In the genomic region with DNA sequence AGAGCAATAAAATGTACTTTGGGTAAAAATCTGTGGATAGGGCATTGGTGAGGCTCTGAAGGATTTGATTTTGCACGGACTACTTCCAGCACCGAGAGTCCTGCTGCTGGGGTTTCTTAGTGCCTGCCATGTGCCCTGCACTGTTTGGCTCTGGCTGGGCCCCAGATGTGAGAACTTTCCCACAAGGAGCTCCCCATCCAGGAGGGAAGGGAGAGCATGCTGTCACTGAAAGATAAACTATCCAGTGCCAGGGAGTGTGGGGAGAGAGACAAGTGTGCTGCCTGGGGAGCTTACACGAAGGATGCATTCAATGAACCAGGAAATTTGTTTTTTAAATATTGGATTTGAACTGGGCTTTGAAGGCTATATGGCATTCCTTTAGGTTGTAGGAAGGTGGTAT, we compare ENCODE assay signal across 29 cellular contexts. TPM values are rescaled to one million over a fixed set of nuclear protein-coding genes. Genes with fewer than 3 reads are reported as not detected.
DNase-seq lines count a peak whose midpoint lies in the region; ATAC-seq, FAIRE-seq and TF ChIP-seq lines count a peak whose summit lies in the region.
"Had no signal": no experiment of that assay in that cellular context is flagged by ENCODE, and none has a peak within 500 bp of the region (broad histone marks: within the 10 kb centered on the region; RNA-seq: fewer than 3 reads in every experiment).

No MANE protein-coding gene starts in this region.

- no peak overlapping the region for H3K4me2 ChIP-seq in H1 (ENCODE audit: insufficient read depth in 1 of 2, low read depth in 2 of 2, low read length in 2 of 2)
- no peak overlapping the region for H3K4me2 ChIP-seq in neuronal stem cell (ENCODE audit: insufficient read depth, low read length, poor library complexity, severe bottlenecking)
- H3K4me2 ChIP-seq: hepatocyte had no signal

- CTCF ChIA-PET in MCF 10A (lab: Yijun Ruan, JAX): interaction anchor here (1.2 kb wide), 1 partner anchor 13 kb away, joined by 10 read pairs; no protein-coding TSS in a partner anchor
- CTCF ChIA-PET in H1 (lab: Charles Lee; ENCODE audit: partially characterized antibody): interaction anchor here (0.6 to 1.9 kb wide), 6 partner anchors 10 to 444 kb away, joined by 3 to 5 read pairs (median 4); no protein-coding TSS in a partner anchor

- no peak for ATAC-seq in HG03378 (IDR thresholded peaks at IDR 0.05; ENCODE audit: unreplicated experiment)
- ATAC-seq: activated T-helper 17 cell treated with anti-CD3 and anti-CD28 coated beads, Interleukin-2, amount 50 U/mL, for 72 hours had no signal

- no peaks in the 10 kb centered on the region for H3K27me3 ChIP-seq in breast epithelium
- H3K27me3 ChIP-seq in H1 (replicated peaks in 1 of 4; ENCODE audit: control insufficient read depth in 3 of 4, extremely low read depth in 1 of 4, insufficient read depth in 3 of 4, low read length in 3 of 4): no peaks in the 10 kb centered on the region
- no peaks in the 10 kb centered on the region for H3K27me3 ChIP-seq in neuronal stem cell (ENCODE audit: control insufficient read depth in 3 of 3, insufficient read depth in 3 of 3, low read depth in 1 of 3, low read length in 3 of 3)
- H3K27me3 ChIP-seq in uterus: no peaks in the 10 kb centered on the region
- H3K27me3 ChIP-seq: foreskin keratinocyte, hepatocyte, SJCRH30, spleen had no signal

- H2BK5ac ChIP-seq in H1 (ENCODE audit: low read depth, low read length) (no peak overlapping the region), neuronal stem cell (ENCODE audit: low read length) (no peak overlapping the region)

- DNase-seq in breast epithelium (ENCODE audit: low spot score in 2 of 2) (no peak), MCF 10A (ENCODE audit: unreplicated experiment) (no peak), H1 (ENCODE audit: low read depth in 1 of 2, low spot score in 2 of 2) (no peak), neuronal stem cell (ENCODE audit: low spot score) (no peak), uterus (peak in 1 of 2 donors; percentile 9), SW480 (ENCODE audit: low spot score) (no peak), NCI-H1694 treated with DMSO at 0.1 percent for 48 hours (lab: John Stamatoyannopoulos, UW) (no peak)
- DNase-seq: activated CD4-positive, alpha-beta memory T cell treated with anti-CD3 and anti-CD28 coated beads for 36 hours; activated CD4-positive, CD25-positive, alpha-beta regulatory T cell treated with anti-CD3 and anti-CD28 coated beads, Interleukin-2, amount 50 U/mL, for 72 hours; activated naive CD4-positive, alpha-beta T cell treated with anti-CD3 and anti-CD28 coated beads, Interleukin-2, amount 50 U/mL, for 16 hours; amygdala; CD4-positive, CD25-positive, alpha-beta regulatory T cell; effector CD8-positive, alpha-beta T cell; foreskin keratinocyte; IMR-90; left colon; NCI-H1092; NCI-H187; NCI-H526; retina; SJCRH30; spleen had no signal

- H3K4ac ChIP-seq in H1 (replicated peaks; ENCODE audit: insufficient read length, low read depth, low read length): no peak overlapping the region
- no peak overlapping the region for H3K4ac ChIP-seq in neuronal stem cell (ENCODE audit: low read length)

- H3K56ac ChIP-seq in H1 (replicated peaks; ENCODE audit: insufficient read length, low read depth, low read length): no peak overlapping the region

- peaks cover 37% of the 10 kb centered on the region for H3K4me1 Mint-ChIP-seq in MCF 10A (ENCODE audit: insufficient read depth, unreplicated experiment)

- H3K9me3 Mint-ChIP-seq in MCF 10A (ENCODE audit: unreplicated experiment): no peaks in the 10 kb centered on the region
- H3K9me3 Mint-ChIP-seq: activated CD4-positive, alpha-beta memory T cell treated with anti-CD3 and anti-CD28 coated beads for 36 hours; activated T-helper 17 cell treated with anti-CD3 and anti-CD28 coated beads, Interleukin-2, amount 50 U/mL, for 72 hours; CD4-positive, CD25-positive, alpha-beta regulatory T cell had no signal

- intact Hi-C loops in breast epithelium (cut with DNase I; ENCODE audit: low total_unique reads) (no loop called here), MCF 10A (cut with micrococcal nuclease) (loop anchor here (10.0 kb wide), 1 partner anchor 439 kb away; the partner anchor contains the start of gene BCL6), uterus (cut with DNase I; ENCODE audit: low total_unique reads) (no loop called here)

- H3K9ac ChIP-seq in H1 (replicated peaks in 1 of 4; ENCODE audit: extremely low read depth in 1 of 4, low read depth in 3 of 4, low read length in 3 of 4) (no peak overlapping the region), neuronal stem cell (ENCODE audit: low read depth, low read length, poor library complexity) (peak overlapping the region; percentile 15)

- no peak overlapping the region for H3K4me3 Mint-ChIP-seq in MCF 10A (ENCODE audit: unreplicated experiment)
- H3K4me3 Mint-ChIP-seq: activated CD4-positive, alpha-beta memory T cell treated with anti-CD3 and anti-CD28 coated beads for 36 hours; activated T-helper 17 cell treated with anti-CD3 and anti-CD28 coated beads, Interleukin-2, amount 50 U/mL, for 72 hours; CD4-positive, CD25-positive, alpha-beta regulatory T cell had no signal

- H4K91ac ChIP-seq in H1 (replicated peaks; ENCODE audit: insufficient read length, low read length) (no peak overlapping the region), neuronal stem cell (ENCODE audit: low read depth, low read length, poor library complexity) (no peak overlapping the region)

- H3K18ac ChIP-seq in H1 (ENCODE audit: extremely low read depth, low read length): no peak overlapping the region
- peak overlapping the region; percentile 45 for H3K18ac ChIP-seq in neuronal stem cell (ENCODE audit: low read length)

- H2BK12ac ChIP-seq in H1 (ENCODE audit: low read depth, low read length): no peak overlapping the region
- no peak overlapping the region for H2BK12ac ChIP-seq in neuronal stem cell (ENCODE audit: low read length)

- H4K20me1 ChIP-seq in H1 (replicated peaks in 1 of 2; ENCODE audit: control insufficient read depth in 1 of 2, insufficient read depth in 2 of 2, low read length in 2 of 2): no peaks in the 10 kb centered on the region

- H3K27me3 Mint-ChIP-seq in MCF 10A (ENCODE audit: insufficient read depth, unreplicated experiment): no peaks in the 10 kb centered on the region
- H3K27me3 Mint-ChIP-seq: activated CD4-positive, alpha-beta memory T cell treated with anti-CD3 and anti-CD28 coated beads for 36 hours; activated T-helper 17 cell treated with anti-CD3 and anti-CD28 coated beads, Interleukin-2, amount 50 U/mL, for 72 hours; CD4-positive, CD25-positive, alpha-beta regulatory T cell had no signal

- no peak overlapping the region for H4K5ac ChIP-seq in H1 (ENCODE audit: insufficient read length, low read depth, low read length)

- no peak overlapping the region for H2BK20ac ChIP-seq in H1 (ENCODE audit: low read length)

- no peak overlapping the region for H3K27ac Mint-ChIP-seq in MCF 10A (ENCODE audit: low read depth, unreplicated experiment)
- H3K27ac Mint-ChIP-seq: activated CD4-positive, alpha-beta memory T cell treated with anti-CD3 and anti-CD28 coated beads for 36 hours; activated T-helper 17 cell treated with anti-CD3 and anti-CD28 coated beads, Interleukin-2, amount 50 U/mL, for 72 hours had no signal

- H2BK120ac ChIP-seq in H1 (replicated peaks; ENCODE audit: low read depth, low read length) (no peak overlapping the region), neuronal stem cell (ENCODE audit: low read depth, low read length) (no peak overlapping the region)

- no peak overlapping the region for H3K14ac ChIP-seq in H1 (ENCODE audit: insufficient read length)
- no peak overlapping the region for H3K14ac ChIP-seq in neuronal stem cell (ENCODE audit: low read length)

- no peak overlapping the region for H4K8ac ChIP-seq in H1 (ENCODE audit: extremely low read depth, insufficient read depth, low read length)
- H4K8ac ChIP-seq in neuronal stem cell (ENCODE audit: low read depth, low read length): no peak overlapping the region

- FAIRE-seq in H1 (lab: Jason Lieb, UNC): no peak
- FAIRE-seq: A204.1, bronchial epithelial cell, colon, H54 had no signal

- peaks cover 0 to 18% of the 10 kb centered on the region in 2 donors for H3K4me1 ChIP-seq in breast epithelium
- H3K4me1 ChIP-seq in H1 (replicated peaks in 1 of 4; ENCODE audit: control insufficient read depth in 3 of 4, insufficient read depth in 4 of 4, low read length in 3 of 4): peaks cover 3 to 15% (median 11%) of the 10 kb centered on the region in 4 experiments
- peaks cover 0 to 9% of the 10 kb centered on the region in 2 donors for H3K4me1 ChIP-seq in neuronal stem cell (ENCODE audit: control insufficient read depth in 2 of 2, insufficient read depth in 1 of 2, low read depth in 1 of 2, low read length in 2 of 2)
- H3K4me1 ChIP-seq in uterus: peaks cover 0 to 4% of the 10 kb centered on the region in 2 donors
- H3K4me1 ChIP-seq: SJCRH30 had no signal

- H3K79me1 ChIP-seq in H1 (ENCODE audit: low read depth, low read length) (peaks cover 2% of the 10 kb centered on the region; the same call in 1 of the 2 replicates), neuronal stem cell (ENCODE audit: low read depth, low read length) (no peaks in the 10 kb centered on the region)

- peaks cover 3% of the 10 kb centered on the region for H3K36me3 Mint-ChIP-seq in MCF 10A (ENCODE audit: insufficient read depth, unreplicated experiment)

- H3K23me2 ChIP-seq in H1 (ENCODE audit: low read depth, low read length): no peaks in the 10 kb centered on the region

- peaks cover 0 to 31% of the 10 kb centered on the region in 2 experiments; a peak in 2 of 4 replicates for H3K79me2 ChIP-seq in H1 (ENCODE audit: control insufficient read depth in 1 of 2, insufficient read depth in 2 of 2, low read length in 2 of 2)

- H3K36me3 ChIP-seq in breast epithelium (no peaks in the 10 kb centered on the region), H1 (ENCODE audit: control insufficient read depth in 2 of 4, insufficient read depth in 4 of 4, low read length in 3 of 4) (no peaks in the 10 kb centered on the region), neuronal stem cell (replicated peaks in 1 of 2; ENCODE audit: control insufficient read depth in 2 of 2, insufficient read depth in 2 of 2, low read length in 2 of 2) (peaks cover 2 to 42% of the 10 kb centered on the region in 2 donors), uterus (no peaks in the 10 kb centered on the region)
- H3K36me3 ChIP-seq: SJCRH30 had no signal

- POLR2A ChIA-PET in MCF 10A (lab: Yijun Ruan, JAX) (interaction anchor here (1.5 kb wide), 1 partner anchor 439 kb away, joined by 4 read pairs; the partner anchor contains the start of gene BCL6), H1 (lab: Charles Lee; ENCODE audit: partially characterized antibody) (interaction anchor here (1.3 to 2.5 kb wide), 2 partner anchors 13 to 30 kb away, joined by 3 to 14 read pairs; partner anchors contain the start of gene LPP)

- BruUV-seq in MCF 10A (replicated peaks; lab: Mats Ljungman, UMichigan): no TSS peak

- TF ChIP-seq POLR2A in breast epithelium (IDR thresholded peaks at IDR 0.05): no peak
- TF ChIP-seq POLR2A in H1 (IDR thresholded peaks at IDR 0.05; ENCODE audit: control extremely low read depth in 1 of 2, low read depth in 2 of 2, low read length in 2 of 2): no peak
- no peak for TF ChIP-seq POLR2A in uterus (IDR thresholded peaks at IDR 0.05)

- H3K27ac ChIP-seq in breast epithelium: peak overlapping the region; percentile 22 to 85
- no peak overlapping the region for H3K27ac ChIP-seq in H1 (ENCODE audit: low read depth, low read length)
- H3K27ac ChIP-seq in neuronal stem cell (replicated peaks; ENCODE audit: low read length): no peak overlapping the region
- peak overlapping the region; percentile 55 to 81 for H3K27ac ChIP-seq in uterus
- H3K27ac ChIP-seq: foreskin keratinocyte, hepatocyte, SJCRH30, spleen had no signal

- TF ChIP-seq CTCF in breast epithelium (IDR thresholded peaks at IDR 0.05): no peak
- no peak for TF ChIP-seq CTCF in MCF 10A (IDR thresholded peaks at IDR 0.05; ENCODE audit: unreplicated experiment)
- no peak for TF ChIP-seq CTCF in H1 (IDR thresholded peaks at IDR 0.05; ENCODE audit: control extremely low read depth in 1 of 3, insufficient read depth in 1 of 3, low read depth in 1 of 3, low read length in 3 of 3)
- TF ChIP-seq CTCF in uterus (IDR thresholded peaks at IDR 0.05): no peak

- no peak for TF ChIP-seq RAD21 in H1 (IDR thresholded peaks at IDR 0.05 in 1 of 2, conservative IDR thresholded peaks at IDR 0.05 in 1 of 2; ENCODE audit: low read depth in 2 of 2, low read length in 2 of 2)

- H3K4me3 ChIP-seq in breast epithelium (no peak overlapping the region), H1 (ENCODE audit: extremely low read depth in 1 of 4, insufficient read depth in 2 of 4, low read depth in 3 of 4, low read length in 4 of 4) (no peak overlapping the region), neuronal stem cell (ENCODE audit: low read length in 2 of 2) (no peak overlapping the region), uterus (no peak overlapping the region)
- H3K4me3 ChIP-seq: hepatocyte, SJCRH30, spleen had no signal

- TF ChIP-seq EP300 in H1 (IDR thresholded peaks at IDR 0.05; ENCODE audit: borderline replicate concordance in 1 of 2, low read depth in 2 of 2, low read length in 2 of 2): no peak

- no peak overlapping the region for H2BK15ac ChIP-seq in H1 (ENCODE audit: low read length)
- H2BK15ac ChIP-seq in neuronal stem cell (ENCODE audit: low read length): no peak overlapping the region

- H2AFZ ChIP-seq in H1 (ENCODE audit: low read length) (no peak overlapping the region), neuronal stem cell (ENCODE audit: low read length) (no peak overlapping the region)
- H2AFZ ChIP-seq: hepatocyte had no signal

- no peaks in the 10 kb centered on the region for H3K9me3 ChIP-seq in breast epithelium
- no peaks in the 10 kb centered on the region for H3K9me3 ChIP-seq in H1 (ENCODE audit: insufficient read depth in 2 of 2, low read depth in 1 of 2, low read length in 1 of 2)
- peaks cover 0 to 3% of the 10 kb centered on the region in 2 donors for H3K9me3 ChIP-seq in neuronal stem cell (replicated peaks in 1 of 2; ENCODE audit: control insufficient read depth in 2 of 2, insufficient read depth in 1 of 2, low read depth in 1 of 2, low read length in 2 of 2)
- no peaks in the 10 kb centered on the region for H3K9me3 ChIP-seq in uterus
- H3K9me3 ChIP-seq: SJCRH30, spleen had no signal

- H3K23ac ChIP-seq in H1 (ENCODE audit: insufficient read length): no peak overlapping the region
- H3K23ac ChIP-seq in neuronal stem cell (ENCODE audit: low read depth, low read length, poor library complexity): no peak overlapping the region

- no peak overlapping the region for H2AK5ac ChIP-seq in H1 (ENCODE audit: low read depth, low read length)
- no peak overlapping the region for H2AK5ac ChIP-seq in neuronal stem cell (ENCODE audit: low read depth, low read length)

- 69% methylated on average over 3 of the region's 3 CpGs; no CpG with 5 or more reads in 1 of the 2 experiments for WGBS in H1 (ENCODE audit: extremely low coverage in 1 of 2, insufficient coverage in 1 of 2, insufficient read length in 1 of 2, insufficient replicate concordance in 2 of 2, low coverage in 1 of 2, low lambda C conversion rate in 2 of 2, missing lambda C conversion rate in 1 of 2), 2 experiments
- no CpG with 5 or more reads among the region's 3 CpGs for WGBS in neuronal stem cell (ENCODE audit: extremely low coverage in 2 of 2, insufficient read length in 2 of 2, insufficient replicate concordance in 1 of 2), 2 donors

RNA-seq across cellular contexts. Expression of gene LPP, which starts 30.2 kb away (rescaled TPM):
- total RNA-seq in breast epithelium (100 to 1,000 TPM; 135 to 183 (median 147) TPM), MCF 10A (2022) (107 and 117 TPM in 2 replicates), uterus (1,000 to 10,000 TPM in 1 of 4 donors, 100 to 1,000 TPM in 3; 180 to 1,374 (median 712) TPM)
- total RNA-seq in H1 (2021; fragmentation: NEBNext Ultra II Directional; extraction: Animal tissue kit (Norgen Biotek cat#: 25700)): 53.3 and 60.2 TPM in 2 replicates
- 10.0 and 12.1 TPM in 2 replicates for polyA plus RNA-seq in H1 (2011; rRNA removed)
- polyA plus RNA-seq in H1 (2011; cell fraction: cytosol; rRNA removed): 6.2 TPM
- polyA plus RNA-seq in H1 (2011; cell fraction: nucleus; rRNA removed): 78.5 TPM
- 6.5 to 12.8 TPM (median 11.1 TPM) in 4 replicates for polyA plus RNA-seq in H1 (2012, experiment 1 of 2)
- polyA plus RNA-seq in H1 (2012, experiment 2 of 2): 1.8 TPM
- 17.2 TPM for polyA plus RNA-seq in H1 (2013, experiment 1 of 2)
- 12.6 TPM for polyA plus RNA-seq in H1 (2013, experiment 2 of 2)
- 222 and 238 TPM in 2 replicates for polyA minus RNA-seq in H1 (2011; rRNA and poly(A)+ RNA removed)
- polyA minus RNA-seq in H1 (2011; cell fraction: cytosol; rRNA and poly(A)+ RNA removed): 46.1 TPM
- polyA minus RNA-seq in H1 (2011; cell fraction: nucleus; rRNA and poly(A)+ RNA removed): 162 TPM
- polyA plus RNA-seq in neuronal stem cell (2013, experiment 1 of 2): 9.2 TPM
- 10.2 TPM for polyA plus RNA-seq in neuronal stem cell (2013, experiment 2 of 2)

Comparison
In these comparisons a context has a peak if more than half of its experiments do, and no peak if none do; other contexts are left out.
1. H3K27ac ChIP-seq: peak in breast epithelium (2 of 2) and uterus (2 of 2); none in H1 (single experiment) and neuronal stem cell (single experiment).